19 cellular contexts compared by ENCODE assay signal in genomic region chr9:35396560-35397215, GRCh38.
"Had no signal": no experiment of that assay in that cellular context is flagged by ENCODE, and none has a peak within 500 bp of the region (broad histone marks: within the 10 kb centered on the region; RNA-seq: fewer than 3 reads in every experiment).

No MANE protein-coding gene starts in this region.

- DNase-seq: activated CD4-positive, alpha-beta T cell treated with anti-CD3 and anti-CD28 coated beads, Interleukin-2, amount 10 ng/mL, durations not matched to agents 7 days and 5 days; activated CD4-positive, CD25-positive, alpha-beta regulatory T cell treated with anti-CD3 and anti-CD28 coated beads, Interleukin-2, amount 50 U/mL, for 72 hours; activated T-cell treated with anti-CD3 and anti-CD28 coated beads, Interleukin-2, amount 50 U/mL, for 24 hours; adrenal gland; hippocampal formation; lower lobe of right lung; mesendoderm; mucosa of descending colon; occipital lobe; posterior cingulate gyrus; sigmoid colon; stimulated activated CD4-positive, alpha-beta T cell treated with anti-CD3 and anti-CD28 coated beads, Interleukin-15, amount 100 ng/mL, for 24 hours; transverse colon; uterus; WERI-Rb-1 had no signal

- H3K36me3 ChIP-seq: uterus had no signal

- H3K27ac ChIP-seq: adrenal gland, epithelial cell of prostate, lower lobe of right lung, sigmoid colon, transverse colon, uterus, WERI-Rb-1 had no signal

- H3K9me3 ChIP-seq: adrenal gland, lower lobe of right lung, mucosa of descending colon, sigmoid colon, transverse colon, uterus had no signal

- H3K4me1 ChIP-seq: adrenal gland, lower lobe of right lung, sigmoid colon, transverse colon, uterus had no signal

- H3K27me3 ChIP-seq: adrenal gland, sigmoid colon, transverse colon, uterus had no signal

- ATAC-seq: activated CD8-positive, alpha-beta T cell treated with anti-CD3 and anti-CD28 coated beads, Interleukin-2, amount 10 ng/mL, durations not matched to agents 7 days and 5 days; activated naive CD4-positive, alpha-beta T cell treated with anti-CD3 and anti-CD28 coated beads, Interleukin-2, amount 50 U/mL, for 72 hours; lower lobe of right lung; mucosa of descending colon had no signal

- H3K4me3 ChIP-seq: adrenal gland, lower lobe of right lung, mucosa of descending colon, sigmoid colon, smooth muscle cell, transverse colon, uterus had no signal
